ENCODE assay signal across 8 cellular contexts in genomic region chr2:113157897-113158753, GRCh38. TPM values are rescaled to one million over a fixed set of nuclear protein-coding genes. Genes with fewer than 3 reads are reported as not detected.
DNase-seq lines count a peak whose midpoint lies in the region; ATAC-seq and TF ChIP-seq lines count a peak whose summit lies in the region.

No MANE protein-coding gene starts in this region.

- H3K27ac Mint-ChIP-seq in T-helper 2 cell treated with Interferon-gamma antibody and Interleukin-4, amounts not matched to agents 5 μg/mL and 100 μg/mL, for 36 hours, result peak overlapping the region; percentile 86
- peak overlapping the region; percentile 82 to 88 for H3K27ac Mint-ChIP-seq in T-cell

- peaks cover 7% of the 10 kb centered on the region for H3F3A ChIP-seq in smooth muscle cell (ENCODE audit: low read depth)

- H3K9me3 ChIP-seq in left ventricle myocardium inferior (replicated peaks) (no peaks in the 10 kb centered on the region), smooth muscle cell (replicated peaks; ENCODE audit: low read depth) (no peaks in the 10 kb centered on the region)

- H3K4me3 ChIP-seq in left ventricle myocardium inferior (peak overlapping the region; percentile 60), smooth muscle cell (peak overlapping the region; percentile 54)

- peaks cover 56% of the 10 kb centered on the region for H3K27me3 ChIP-seq in left ventricle myocardium inferior (ENCODE audit: low read depth)
- H3K27me3 ChIP-seq in smooth muscle cell (ENCODE audit: low read depth), result no peaks in the 10 kb centered on the region

- peak overlapping the region; percentile 93 for H3K4me2 ChIP-seq in smooth muscle cell

- WGBS in smooth muscle cell (ENCODE audit: low lambda C conversion rate), result 45% methylated on average over 10 of the region's 10 CpGs

- H3K9me3 Mint-ChIP-seq in T-helper 2 cell treated with Interferon-gamma antibody and Interleukin-4, amounts not matched to agents 5 μg/mL and 100 μg/mL, for 36 hours, result no peaks in the 10 kb centered on the region
- H3K9me3 Mint-ChIP-seq in T-cell, result no peaks in the 10 kb centered on the region

- CTCF ChIA-PET in T-cell (lab: Charles Lee), result interaction anchor here (0.6 to 2.0 kb wide), 4 partner anchors 15 to 41 kb away, joined by 4 to 11 read pairs (median 4); partner anchors contain the start of gene PSD4 (in 1 of the 2)

- peaks cover 15% of the 10 kb centered on the region for H3K27me3 Mint-ChIP-seq in T-helper 2 cell treated with Interferon-gamma antibody and Interleukin-4, amounts not matched to agents 5 μg/mL and 100 μg/mL, for 36 hours (ENCODE audit: low read depth)
- no peaks in the 10 kb centered on the region for H3K27me3 Mint-ChIP-seq in T-cell

- ATAC-seq in T-cell (replicated peaks in 1 of 4) (peak; percentile 18 to 39 (median 26)), GM21717 (IDR thresholded peaks at IDR 0.05; ENCODE audit: unreplicated experiment) (no peak)

- TF ChIP-seq CTCF in left ventricle myocardium inferior (IDR thresholded peaks at IDR 0.05; ENCODE audit: borderline replicate concordance), result no peak
- TF ChIP-seq CTCF in smooth muscle cell (IDR thresholded peaks at IDR 0.05; ENCODE audit: borderline replicate concordance, insufficient read depth, poor library complexity, severe bottlenecking), result no peak

- H3K36me3 ChIP-seq in left ventricle myocardium inferior, result no peaks in the 10 kb centered on the region
- H3K36me3 ChIP-seq in smooth muscle cell (ENCODE audit: low read depth), result no peaks in the 10 kb centered on the region

- H3K36me3 Mint-ChIP-seq in T-helper 2 cell treated with Interferon-gamma antibody and Interleukin-4, amounts not matched to agents 5 μg/mL and 100 μg/mL, for 36 hours (ENCODE audit: low read depth), result peaks cover 3% of the 10 kb centered on the region
- H3K36me3 Mint-ChIP-seq in T-cell, result no peaks in the 10 kb centered on the region

- H3K9ac ChIP-seq in smooth muscle cell (ENCODE audit: low read depth), result peak overlapping the region; percentile 67

- no peak for DNase-seq in T-helper 2 cell treated with Interferon-gamma antibody and Interleukin-4, amounts not matched to agents 5 μg/mL and 100 μg/mL, for 36 hours (ENCODE audit: low spot score)
- DNase-seq in T-helper 2 cell, result no peak
- no peak for DNase-seq in T-cell
- no peak for DNase-seq in left ventricle myocardium inferior
- DNase-seq in smooth muscle cell (lab: John Stamatoyannopoulos, UW; ENCODE audit: unreplicated experiment), result no peak
- DNase-seq in NCI-H524 (lab: John Stamatoyannopoulos, UW), result no peak
- DNase-seq in NCI-H2196 treated with DMSO at 0.1 percent for 48 hours (lab: John Stamatoyannopoulos, UW; ENCODE audit: unreplicated experiment), result no peak

- no peaks in the 10 kb centered on the region for H4K20me1 ChIP-seq in smooth muscle cell (ENCODE audit: low read depth)

- intact Hi-C loops in left ventricle myocardium inferior (cut with micrococcal nuclease), result no loop called here

- no peaks in the 10 kb centered on the region for H3K4me1 ChIP-seq in left ventricle myocardium inferior
- no peaks in the 10 kb centered on the region for H3K4me1 ChIP-seq in smooth muscle cell (ENCODE audit: low read depth)

- POLR2A ChIA-PET in T-cell (lab: Charles Lee), result no interaction called here

- peak overlapping the region; percentile 90 for H3K4me3 Mint-ChIP-seq in T-helper 2 cell treated with Interferon-gamma antibody and Interleukin-4, amounts not matched to agents 5 μg/mL and 100 μg/mL, for 36 hours
- peak overlapping the region; percentile 81 to 89 (median 89) for H3K4me3 Mint-ChIP-seq in T-cell

- peaks cover 23% of the 10 kb centered on the region for H3K4me1 Mint-ChIP-seq in T-helper 2 cell treated with Interferon-gamma antibody and Interleukin-4, amounts not matched to agents 5 μg/mL and 100 μg/mL, for 36 hours (ENCODE audit: low read depth)
- H3K4me1 Mint-ChIP-seq in T-cell, result peaks cover 31 to 33% (median 33%) of the 10 kb centered on the region in 3 donors

- H3K27ac ChIP-seq in left ventricle myocardium inferior (replicated peaks) (no peak overlapping the region), smooth muscle cell (ENCODE audit: low read depth) (peak overlapping the region; percentile 96)

- peak overlapping the region; percentile 38 for H2AFZ ChIP-seq in smooth muscle cell (ENCODE audit: low read depth)

- no peaks in the 10 kb centered on the region for H3K79me2 ChIP-seq in smooth muscle cell (ENCODE audit: low read depth)

RNA-seq across cellular contexts. Expression of gene PSD4, which starts 15.6 kb away (rescaled TPM):
- total RNA-seq in T-cell (100 to 1,000 TPM; 145 to 217 (median 150) TPM), left ventricle myocardium inferior (2.2 TPM), smooth muscle cell (7.3 and 9.3 TPM in 2 replicates)
- polyA plus RNA-seq in smooth muscle cell, result 7.8 and 9.5 TPM in 2 replicates

RNA-seq across cellular contexts. Expression of gene IL1RN, which starts 30.7 kb away (rescaled TPM):
- total RNA-seq in T-cell, result not detected
- total RNA-seq in left ventricle myocardium inferior, result 0.33 TPM
- 1.1 and 2.2 TPM in 2 replicates for total RNA-seq in smooth muscle cell
- 2.0 and 3.3 TPM in 2 replicates for polyA plus RNA-seq in smooth muscle cell

Comparison
In these comparisons a context has a peak if more than half of its experiments do, and no peak if none do; other contexts are left out.
1. RNA of gene PSD4, which starts 15.6 kb away (total RNA-seq): 145 to 217 TPM in T-cell; 7.3 to 9.3 TPM in smooth muscle cell and 2.2 TPM in left ventricle myocardium inferior (single experiment); every median in the first group is over 10 times any median in the second.